In genomic region chr2:148529745-148530144, GRCh38 we compare ENCODE assay signal across 16 cellular contexts.
"Had no signal": no experiment of that assay in that cellular context is flagged by ENCODE, and none has a peak within 500 bp of the region (broad histone marks: within the 10 kb centered on the region; RNA-seq: fewer than 3 reads in every experiment).

No MANE protein-coding gene starts in this region.

- H3K4me1 ChIP-seq: uterus had no signal

- H3K9me3 ChIP-seq: gastroesophageal sphincter, ovary, sigmoid colon, uterus had no signal

- H3K27ac ChIP-seq: coronary artery, gastroesophageal sphincter, ovary, sigmoid colon, uterus had no signal

- FAIRE-seq: keratinocyte had no signal

- H3K4me3 ChIP-seq: coronary artery, gastroesophageal sphincter, ovary, sigmoid colon, uterus had no signal

- H3K4me1 Mint-ChIP-seq: activated B cell treated with CpG ODN at 0.5 μM for 24 hours had no signal

- H3K27me3 Mint-ChIP-seq: activated B cell treated with CpG ODN at 0.5 μM for 24 hours; activated CD4-positive, alpha-beta memory T cell treated with anti-CD3 and anti-CD28 coated beads for 36 hours had no signal

- H3K27ac Mint-ChIP-seq: activated B cell treated with CpG ODN at 0.5 μM for 24 hours; activated CD4-positive, alpha-beta memory T cell treated with anti-CD3 and anti-CD28 coated beads for 36 hours had no signal

- ATAC-seq: gastroesophageal sphincter, left ventricle myocardium superior had no signal

- H3K9me3 Mint-ChIP-seq: activated B cell treated with CpG ODN at 0.5 μM for 24 hours; activated CD4-positive, alpha-beta memory T cell treated with anti-CD3 and anti-CD28 coated beads for 36 hours had no signal

- H3K36me3 Mint-ChIP-seq: activated CD4-positive, alpha-beta memory T cell treated with anti-CD3 and anti-CD28 coated beads for 36 hours had no signal

- H3K36me3 ChIP-seq: gastroesophageal sphincter, ovary, sigmoid colon, uterus had no signal

- DNase-seq: activated B cell treated with CpG ODN at 0.5 μM for 24 hours; activated CD4-positive, alpha-beta memory T cell treated with anti-CD3 and anti-CD28 coated beads for 36 hours; activated effector memory CD4-positive, alpha-beta T cell treated with Interleukin-2 at 50 U/mL for 16 hours; caudate nucleus; effector CD8-positive, alpha-beta T cell; left ventricle myocardium superior; mesenchymal stem cell; ovary; SIG-M5; sigmoid colon; stimulated activated CD4-positive, alpha-beta T cell treated with anti-CD3 and anti-CD28 coated beads, Interleukin-12 subunit alpha, Interleukin-12 subunit beta, amount 100 ng/mL, for 4 hours; stimulated activated naive CD4-positive, alpha-beta T cell treated with Interleukin-2 at 50 U/mL for 16 hours; uterus had no signal

- H3K4me3 Mint-ChIP-seq: activated B cell treated with CpG ODN at 0.5 μM for 24 hours had no signal
